16 cellular contexts compared by ENCODE assay signal in genomic region chr20:51797357-51798025, GRCh38. TPM values are rescaled to one million over a fixed set of nuclear protein-coding genes. Genes with fewer than 3 reads are reported as not detected.
DNase-seq lines count a peak whose midpoint lies in the region; FAIRE-seq and TF ChIP-seq lines count a peak whose summit lies in the region.
"Had no signal": no experiment of that assay in that cellular context is flagged by ENCODE, and none has a peak within 500 bp of the region (broad histone marks: within the 10 kb centered on the region; RNA-seq: fewer than 3 reads in every experiment).

No MANE protein-coding gene starts in this region.

- H2BK20ac ChIP-seq in H1 (ENCODE audit: low read length) = no peak overlapping the region; the same call in 1 of the 2 replicates

- H2AFZ ChIP-seq in H1 (ENCODE audit: low read length) = no peak overlapping the region
- no peak overlapping the region for H2AFZ ChIP-seq in neural progenitor cell (replicated peaks)

- no peak overlapping the region for H2AK5ac ChIP-seq in H1 (ENCODE audit: low read depth, low read length)

- POLR2A ChIA-PET in H1 (lab: Charles Lee; ENCODE audit: partially characterized antibody) = interaction anchor here (0.6 to 1.5 kb wide), 7 partner anchors 9 to 98 kb away, joined by 3 to 12 read pairs (median 4); no protein-coding TSS in a partner anchor
- POLR2A ChIA-PET in activated CD4-positive, alpha-beta memory T cell treated with anti-CD3 and anti-CD28 coated beads, Interleukin-2, amount 10 ng/mL, durations not matched to agents 7 days and 5 days (lab: Charles Lee) = no interaction called here

- H3K4me3 ChIP-seq in H7 (ENCODE audit: insufficient read depth, low read depth, low read length) (no peak overlapping the region), H1 (ENCODE audit: extremely low read depth in 1 of 4, insufficient read depth in 2 of 4, low read depth in 3 of 4, low read length in 4 of 4) (peak overlapping the region; percentile 24 to 99 (median 62)), neural progenitor cell (peak overlapping the region; percentile 97)

- H3K36me3 ChIP-seq in H7 (replicated peaks; ENCODE audit: control insufficient read depth, insufficient read depth, low read length) (peaks cover 12% of the 10 kb centered on the region), H1 (ENCODE audit: control insufficient read depth in 2 of 4, insufficient read depth in 4 of 4, low read length in 3 of 4) (peaks cover 0 to 50% (median 4%) of the 10 kb centered on the region in 4 experiments; a peak in 4 of 8 replicates), neural progenitor cell (peaks cover 6% of the 10 kb centered on the region)

- H3K4me1 ChIP-seq in H1 (replicated peaks in 1 of 4; ENCODE audit: control insufficient read depth in 3 of 4, insufficient read depth in 4 of 4, low read length in 3 of 4) (peaks cover 7 to 27% (median 22%) of the 10 kb centered on the region in 4 experiments), neural progenitor cell (peaks cover 66% of the 10 kb centered on the region)

- DNase-seq in H7 (peak; percentile 40), NCI-H510A treated with DMSO at 0.1 percent for 48 hours (lab: John Stamatoyannopoulos, UW) (peak; percentile 80), H1 (ENCODE audit: low read depth in 1 of 2, low spot score in 2 of 2) (no peak), neural progenitor cell (ENCODE audit: low spot score) (peak; percentile 77), SKM-1 (lab: John Stamatoyannopoulos, UW; ENCODE audit: unreplicated experiment) (no peak)
- DNase-seq in activated naive CD4-positive, alpha-beta T cell treated with Interleukin-2 at 50 U/mL for 16 hours = no peak
- no peak for DNase-seq in activated CD4-positive, alpha-beta memory T cell treated with anti-CD3 and anti-CD28 coated beads, Interleukin-2, amount 10 ng/mL, durations not matched to agents 7 days and 5 days
- DNase-seq: activated CD4-positive, alpha-beta T cell treated with anti-CD3 and anti-CD28 coated beads, Interleukin-2, amount 10 ng/mL, durations not matched to agents 24 days and 14 days; aorta; COR-L47; effector memory CD4-positive, alpha-beta T cell; left ventricle myocardium superior; NCI-H2081; substantia nigra had no signal

- H4K8ac ChIP-seq in H1 (ENCODE audit: extremely low read depth, insufficient read depth, low read length) = no peak overlapping the region

- peaks cover 32 to 35% of the 10 kb centered on the region in 2 experiments for H4K20me1 ChIP-seq in H1 (replicated peaks in 1 of 2; ENCODE audit: control insufficient read depth in 1 of 2, insufficient read depth in 2 of 2, low read length in 2 of 2)
- H4K20me1 ChIP-seq in neural progenitor cell (ENCODE audit: low read depth) = peaks cover 76% of the 10 kb centered on the region

- H2BK5ac ChIP-seq in H1 (ENCODE audit: low read depth, low read length) = peak overlapping the region; percentile 37; the same call in 1 of the 2 replicates

- FAIRE-seq in H1 (lab: Jason Lieb, UNC) = no peak

- 20% methylated on average over 3 of the region's 3 CpGs; no CpG with 5 or more reads in 1 of the 2 experiments for WGBS in H1 (ENCODE audit: extremely low coverage in 1 of 2, insufficient coverage in 1 of 2, insufficient read length in 1 of 2, insufficient replicate concordance in 2 of 2, low coverage in 1 of 2, low lambda C conversion rate in 2 of 2, missing lambda C conversion rate in 1 of 2), 2 experiments

- no peak overlapping the region for H2BK120ac ChIP-seq in H1 (replicated peaks; ENCODE audit: low read depth, low read length)

- H3K27me3 ChIP-seq in H7 (ENCODE audit: control insufficient read depth, insufficient read depth, low read length) (no peaks in the 10 kb centered on the region), H1 (replicated peaks in 1 of 4; ENCODE audit: control insufficient read depth in 3 of 4, extremely low read depth in 1 of 4, insufficient read depth in 3 of 4, low read length in 3 of 4) (no peaks in the 10 kb centered on the region), neural progenitor cell (no peaks in the 10 kb centered on the region)

- no peaks in the 10 kb centered on the region for H3K9me3 ChIP-seq in H1 (ENCODE audit: insufficient read depth in 2 of 2, low read depth in 1 of 2, low read length in 1 of 2)
- H3K9me3 ChIP-seq in neural progenitor cell (ENCODE audit: low read depth) = no peaks in the 10 kb centered on the region

- H3K23ac ChIP-seq in H1 (ENCODE audit: insufficient read length) = no peak overlapping the region

- no peak overlapping the region for H3K56ac ChIP-seq in H1 (replicated peaks; ENCODE audit: insufficient read length, low read depth, low read length)

- no peak overlapping the region; the same call in 1 of the 2 replicates for H2BK15ac ChIP-seq in H1 (ENCODE audit: low read length)

- peaks cover 2% of the 10 kb centered on the region for H3K27me3 Mint-ChIP-seq in neural progenitor cell (ENCODE audit: insufficient read depth, low read depth)
- H3K27me3 Mint-ChIP-seq in activated CD4-positive, alpha-beta memory T cell treated with anti-CD3 and anti-CD28 coated beads, Interleukin-2, amount 10 ng/mL, durations not matched to agents 7 days and 5 days = peaks cover 47% of the 10 kb centered on the region

- CTCF ChIA-PET in H1 (lab: Charles Lee; ENCODE audit: partially characterized antibody) = interaction anchor here (0.5 to 2.3 kb wide), 7 partner anchors 10 to 286 kb away, joined by 3 to 6 read pairs (median 4); partner anchors contain the start of gene ATP9A
- CTCF ChIA-PET in activated CD4-positive, alpha-beta memory T cell treated with anti-CD3 and anti-CD28 coated beads, Interleukin-2, amount 10 ng/mL, durations not matched to agents 7 days and 5 days (lab: Charles Lee) = interaction anchor here (0.7 to 1.7 kb wide), 3 partner anchors 13 to 809 kb away, joined by 3 to 4 read pairs (median 3); no protein-coding TSS in a partner anchor

- TF ChIP-seq CTCF in H1 (IDR thresholded peaks at IDR 0.05; ENCODE audit: control extremely low read depth in 1 of 3, insufficient read depth in 1 of 3, low read depth in 1 of 3, low read length in 3 of 3) (no peak), neural progenitor cell (IDR thresholded peaks at IDR 0.05) (no peak)

- H3K4me3 Mint-ChIP-seq in neural progenitor cell = peak overlapping the region; percentile 77
- H3K4me3 Mint-ChIP-seq in activated CD4-positive, alpha-beta memory T cell treated with anti-CD3 and anti-CD28 coated beads, Interleukin-2, amount 10 ng/mL, durations not matched to agents 7 days and 5 days = no peak overlapping the region
- H3K4me3 Mint-ChIP-seq: activated CD4-positive, alpha-beta T cell treated with anti-CD3 and anti-CD28 coated beads, Interleukin-2, amount 10 ng/mL, durations not matched to agents 24 days and 14 days; activated T-helper 17 cell treated with anti-CD3 and anti-CD28 coated beads, Interleukin-2, amount 50 U/mL, for 72 hours had no signal

- no peak overlapping the region for H3K14ac ChIP-seq in H1 (ENCODE audit: insufficient read length)

- peak overlapping the region; percentile 62 for H3K27ac Mint-ChIP-seq in neural progenitor cell
- H3K27ac Mint-ChIP-seq in activated CD4-positive, alpha-beta memory T cell treated with anti-CD3 and anti-CD28 coated beads, Interleukin-2, amount 10 ng/mL, durations not matched to agents 7 days and 5 days = no peak overlapping the region
- H3K27ac Mint-ChIP-seq: activated CD4-positive, alpha-beta T cell treated with anti-CD3 and anti-CD28 coated beads, Interleukin-2, amount 10 ng/mL, durations not matched to agents 24 days and 14 days; activated T-helper 17 cell treated with anti-CD3 and anti-CD28 coated beads, Interleukin-2, amount 50 U/mL, for 72 hours had no signal

- H3K23me2 ChIP-seq in H1 (ENCODE audit: low read depth, low read length) = peaks cover 7% of the 10 kb centered on the region

- no peaks in the 10 kb centered on the region for H3K9me3 Mint-ChIP-seq in neural progenitor cell
- H3K9me3 Mint-ChIP-seq in activated CD4-positive, alpha-beta memory T cell treated with anti-CD3 and anti-CD28 coated beads, Interleukin-2, amount 10 ng/mL, durations not matched to agents 7 days and 5 days = no peaks in the 10 kb centered on the region
- H3K9me3 Mint-ChIP-seq: activated CD4-positive, alpha-beta T cell treated with anti-CD3 and anti-CD28 coated beads, Interleukin-2, amount 10 ng/mL, durations not matched to agents 24 days and 14 days; activated T-helper 17 cell treated with anti-CD3 and anti-CD28 coated beads, Interleukin-2, amount 50 U/mL, for 72 hours had no signal

- peaks cover 8% of the 10 kb centered on the region for H3K36me3 Mint-ChIP-seq in neural progenitor cell
- H3K36me3 Mint-ChIP-seq in activated CD4-positive, alpha-beta memory T cell treated with anti-CD3 and anti-CD28 coated beads, Interleukin-2, amount 10 ng/mL, durations not matched to agents 7 days and 5 days (ENCODE audit: low read depth) = no peaks in the 10 kb centered on the region

- H3K18ac ChIP-seq in H1 (ENCODE audit: extremely low read depth, low read length) = peak overlapping the region; percentile 20; the same call in 1 of the 2 replicates

- peak overlapping the region; percentile 74 for H4K5ac ChIP-seq in H1 (ENCODE audit: insufficient read length, low read depth, low read length)

- peaks cover 58% of the 10 kb centered on the region for H3K4me1 Mint-ChIP-seq in neural progenitor cell
- H3K4me1 Mint-ChIP-seq in activated CD4-positive, alpha-beta memory T cell treated with anti-CD3 and anti-CD28 coated beads, Interleukin-2, amount 10 ng/mL, durations not matched to agents 7 days and 5 days = peaks cover 6% of the 10 kb centered on the region
- H3K4me1 Mint-ChIP-seq: activated T-helper 17 cell treated with anti-CD3 and anti-CD28 coated beads, Interleukin-2, amount 50 U/mL, for 72 hours had no signal

- H3F3A ChIP-seq in neural progenitor cell (ENCODE audit: low read depth) = peaks cover 81% of the 10 kb centered on the region

- 0 out of 3 replicates have a peak, but pooled peaks of 1 of the 2 experiments have one; percentile 21 for TF ChIP-seq EP300 in H1 (IDR thresholded peaks at IDR 0.05; ENCODE audit: borderline replicate concordance in 1 of 2, low read depth in 2 of 2, low read length in 2 of 2)

- no peak for TF ChIP-seq RAD21 in H1 (IDR thresholded peaks at IDR 0.05 in 1 of 2, conservative IDR thresholded peaks at IDR 0.05 in 1 of 2; ENCODE audit: low read depth in 2 of 2, low read length in 2 of 2)

- H4K91ac ChIP-seq in H1 (replicated peaks; ENCODE audit: insufficient read length, low read length) = peak overlapping the region; percentile 22

- H3K79me1 ChIP-seq in H1 (ENCODE audit: low read depth, low read length) = peaks cover 8% of the 10 kb centered on the region

- H3K4me2 ChIP-seq in H1 (ENCODE audit: insufficient read depth in 1 of 2, low read depth in 2 of 2, low read length in 2 of 2) = peak overlapping the region; percentile 71 to 99
- H3K4me2 ChIP-seq in neural progenitor cell = peak overlapping the region; percentile 93
- H3K4me2 ChIP-seq: KMS-11 had no signal

- H3K27ac ChIP-seq in H1 (ENCODE audit: low read depth, low read length) (peak overlapping the region; percentile 54; the same call in 1 of the 2 replicates), neural progenitor cell (peak overlapping the region; percentile 97)
- H3K27ac ChIP-seq: KMS-11 had no signal

- H3K9ac ChIP-seq in H1 (replicated peaks in 1 of 4; ENCODE audit: extremely low read depth in 1 of 4, low read depth in 3 of 4, low read length in 3 of 4) = peak overlapping the region in 2 of 4 experiments; percentile 29 to 58; a peak in 1 of 7 replicates
- peak overlapping the region; percentile 45 for H3K9ac ChIP-seq in neural progenitor cell
- H3K9ac ChIP-seq: KMS-11 had no signal

- no peak overlapping the region for H2BK12ac ChIP-seq in H1 (ENCODE audit: low read depth, low read length)

- no peak for TF ChIP-seq POLR2A in H1 (IDR thresholded peaks at IDR 0.05; ENCODE audit: control extremely low read depth in 1 of 2, low read depth in 2 of 2, low read length in 2 of 2)

- peak overlapping the region; percentile 17 for H3K4ac ChIP-seq in H1 (replicated peaks; ENCODE audit: insufficient read length, low read depth, low read length)

- H3K79me2 ChIP-seq in H1 (ENCODE audit: control insufficient read depth in 1 of 2, insufficient read depth in 2 of 2, low read length in 2 of 2) (peaks cover 64 to 94% of the 10 kb centered on the region in 2 experiments), neural progenitor cell (ENCODE audit: low read depth) (peaks cover 100% of the 10 kb centered on the region)

RNA-seq across cellular contexts. Expression of gene SALL4, which starts 4.8 kb away (rescaled TPM):
- total RNA-seq in H7 (2014; rRNA removed; shearing (Covaris generic)) = 127 and 134 TPM in 2 replicates
- total RNA-seq in H1 (2021; fragmentation: NEBNext Ultra II Directional; extraction: Animal tissue kit (Norgen Biotek cat#: 25700)) = 231 and 235 TPM in 2 replicates
- 108 and 112 TPM in 2 replicates for polyA plus RNA-seq in H1 (2011; rRNA removed)
- 112 TPM for polyA plus RNA-seq in H1 (2011; cell fraction: cytosol; rRNA removed)
- polyA plus RNA-seq in H1 (2011; cell fraction: nucleus; rRNA removed) = 154 TPM
- 110 to 133 TPM (median 122 TPM) in 4 replicates for polyA plus RNA-seq in H1 (2012, experiment 1 of 2)
- polyA plus RNA-seq in H1 (2012, experiment 2 of 2) = 27.8 TPM
- polyA plus RNA-seq in H1 (2013, experiment 1 of 2) = 105 TPM
- 96.6 TPM for polyA plus RNA-seq in H1 (2013, experiment 2 of 2)
- polyA minus RNA-seq in H1 (2011; rRNA and poly(A)+ RNA removed) = 306 and 384 TPM in 2 replicates
- 215 TPM for polyA minus RNA-seq in H1 (2011; cell fraction: cytosol; rRNA and poly(A)+ RNA removed)
- 147 TPM for polyA minus RNA-seq in H1 (2011; cell fraction: nucleus; rRNA and poly(A)+ RNA removed)
- total RNA-seq in neural progenitor cell (ENCODE audit: low replicate concordance) = 219 and 274 TPM in 2 replicates
- not detected for total RNA-seq in activated CD4-positive, alpha-beta memory T cell treated with anti-CD3 and anti-CD28 coated beads, Interleukin-2, amount 10 ng/mL, durations not matched to agents 7 days and 5 days
- total RNA-seq: left ventricle myocardium superior had no signal

RNA-seq across cellular contexts. Expression of gene ATP9A, which starts 29.3 kb away (rescaled TPM):
- total RNA-seq in H7 (2014; rRNA removed; shearing (Covaris generic)) = 1.6 and 2.1 TPM in 2 replicates
- 6.4 and 7.7 TPM in 2 replicates for total RNA-seq in H1 (2021; fragmentation: NEBNext Ultra II Directional; extraction: Animal tissue kit (Norgen Biotek cat#: 25700))
- polyA plus RNA-seq in H1 (2011; rRNA removed) = 4.6 and 5.0 TPM in 2 replicates
- polyA plus RNA-seq in H1 (2011; cell fraction: cytosol; rRNA removed) = 4.6 TPM
- polyA plus RNA-seq in H1 (2011; cell fraction: nucleus; rRNA removed) = 6.1 TPM
- polyA plus RNA-seq in H1 (2012, experiment 1 of 2) = 5.0 to 6.7 TPM (median 5.6 TPM) in 4 replicates
- polyA plus RNA-seq in H1 (2012, experiment 2 of 2) = 0.60 TPM
- polyA plus RNA-seq in H1 (2013, experiment 1 of 2) = 4.0 TPM
- polyA plus RNA-seq in H1 (2013, experiment 2 of 2) = 4.1 TPM
- 14.9 and 20.6 TPM in 2 replicates for polyA minus RNA-seq in H1 (2011; rRNA and poly(A)+ RNA removed)
- polyA minus RNA-seq in H1 (2011; cell fraction: cytosol; rRNA and poly(A)+ RNA removed) = 7.3 TPM
- polyA minus RNA-seq in H1 (2011; cell fraction: nucleus; rRNA and poly(A)+ RNA removed) = 8.1 TPM
- total RNA-seq in neural progenitor cell (ENCODE audit: low replicate concordance) = 17.6 and 18.2 TPM in 2 replicates
- 1 to 10 TPM; 1.0 to 1.2 TPM for total RNA-seq in activated CD4-positive, alpha-beta memory T cell treated with anti-CD3 and anti-CD28 coated beads, Interleukin-2, amount 10 ng/mL, durations not matched to agents 7 days and 5 days

Comparison
In these comparisons a context has a peak if more than half of its experiments do, and no peak if none do; other contexts are left out.
1. DNase-seq: peak in H7 (single experiment), NCI-H510A treated with DMSO at 0.1 percent for 48 hours (single experiment) and neural progenitor cell (single experiment); none in H1 (0 of 2), SKM-1 (single experiment), activated naive CD4-positive, alpha-beta T cell treated with Interleukin-2 at 50 U/mL for 16 hours (single experiment) and activated CD4-positive, alpha-beta memory T cell treated with anti-CD3 and anti-CD28 coated beads, Interleukin-2, amount 10 ng/mL, durations not matched to agents 7 days and 5 days (single experiment).
2. RNA of gene SALL4, which starts 4.8 kb away (total RNA-seq): 231 to 235 TPM in H1, 219 to 274 TPM in neural progenitor cell and 127 to 134 TPM in H7; not detected in activated CD4-positive, alpha-beta memory T cell treated with anti-CD3 and anti-CD28 coated beads, Interleukin-2, amount 10 ng/mL, durations not matched to agents 7 days and 5 days; every median in the first group is over 100 times any median in the second.